ENCODE assay signal across 8 cellular contexts in genomic region chr16:81005644-81006471, GRCh38. TPM values are rescaled to one million over a fixed set of nuclear protein-coding genes. Genes with fewer than 3 reads are reported as not detected.
DNase-seq lines count a peak whose midpoint lies in the region; ATAC-seq and TF ChIP-seq lines count a peak whose summit lies in the region.

No MANE protein-coding gene starts in this region.

- peaks cover 54% of the 10 kb centered on the region for H3K36me3 Mint-ChIP-seq in activated T-helper 17 cell treated with anti-CD3 and anti-CD28 coated beads, Interleukin-2, amount 50 U/mL, for 72 hours (ENCODE audit: low read depth)

- POLR2A ChIA-PET in HCT116 (lab: Charles Lee): interaction anchor here (1.4 kb wide), 1 partner anchor 12 kb away, joined by 3 read pairs; no protein-coding TSS in a partner anchor

- H3K4me3 ChIP-seq in AG10803 (ENCODE audit: low read length) (peak overlapping the region; percentile 94), HCT116 (replicated peaks in 1 of 2; ENCODE audit: low read depth in 1 of 2, low read length in 2 of 2) (peak overlapping the region; percentile 53 to 93), iPS-11a (ENCODE audit: low read depth, low read length) (peak overlapping the region; percentile 95), skeletal muscle tissue (ENCODE audit: low read length in 3 of 3) (peak overlapping the region; percentile 80 to 96 (median 81))

- no peaks in the 10 kb centered on the region for H3K27me3 ChIP-seq in HCT116 (ENCODE audit: insufficient read depth, low read length)
- H3K27me3 ChIP-seq in skeletal muscle tissue (ENCODE audit: control insufficient read depth in 3 of 3, insufficient read depth in 3 of 3, low read length in 3 of 3): no peaks in the 10 kb centered on the region

- H3K27ac ChIP-seq in HCT116 (ENCODE audit: low read depth, low read length): peak overlapping the region; percentile 97
- H3K27ac ChIP-seq in skeletal muscle tissue (ENCODE audit: low read depth, low read length): peak overlapping the region; percentile 98

- no peak for ATAC-seq in HCT116
- ATAC-seq in activated T-helper 17 cell treated with anti-CD3 and anti-CD28 coated beads, Interleukin-2, amount 50 U/mL, for 72 hours (replicated peaks): no peak

- peak overlapping the region; percentile 83 for H3K4me2 ChIP-seq in HCT116 (ENCODE audit: low read length)

- H3K9me3 ChIP-seq in HCT116 (ENCODE audit: control insufficient read depth in 1 of 2, insufficient read depth in 1 of 2, low read depth in 1 of 2, low read length in 2 of 2) (no peaks in the 10 kb centered on the region), skeletal muscle tissue (ENCODE audit: control insufficient read depth in 3 of 3, low read length in 3 of 3) (no peaks in the 10 kb centered on the region)

- H3K4me1 Mint-ChIP-seq in activated T-helper 17 cell treated with anti-CD3 and anti-CD28 coated beads, Interleukin-2, amount 50 U/mL, for 72 hours: peaks cover 30% of the 10 kb centered on the region

- peaks cover 94% of the 10 kb centered on the region for H3K79me2 ChIP-seq in HCT116 (ENCODE audit: insufficient read depth, low read length)

- no peak; the same call in 1 of the 2 replicates for TF ChIP-seq CTCF in AG10803 (conservative IDR thresholded peaks at IDR 0.05; ENCODE audit: low read length)
- TF ChIP-seq CTCF in HCT116 (IDR thresholded peaks at IDR 0.05 in 2 of 3, conservative IDR thresholded peaks at IDR 0.05 in 1 of 3; ENCODE audit: borderline replicate concordance in 1 of 3, insufficient read depth in 1 of 3, low read depth in 2 of 3, low read length in 2 of 3): no peak

- H3K36me3 ChIP-seq in HCT116 (ENCODE audit: control insufficient read depth in 1 of 2, insufficient read depth in 2 of 2, low read length in 2 of 2): no peaks in the 10 kb centered on the region; a peak in 1 of 4 replicates
- no peaks in the 10 kb centered on the region for H3K36me3 ChIP-seq in skeletal muscle tissue (ENCODE audit: control insufficient read depth in 3 of 3, insufficient read depth in 3 of 3, low read length in 3 of 3)

- DNase-seq in AG10803 (ENCODE audit: low read depth): no peak
- DNase-seq in HCT116 (ENCODE audit: low read depth, low spot score): peak; percentile 21
- DNase-seq in SIG-M5 (lab: John Stamatoyannopoulos, UW): no peak
- no peak for DNase-seq in stimulated activated CD4-positive, alpha-beta T cell treated with anti-CD3 and anti-CD28 coated beads, Interleukin-4, amount 100 ng/mL, for 24 hours
- no peak for DNase-seq in NCI-H2196 (lab: John Stamatoyannopoulos, UW; ENCODE audit: unreplicated experiment)

- H3K27me3 Mint-ChIP-seq in activated T-helper 17 cell treated with anti-CD3 and anti-CD28 coated beads, Interleukin-2, amount 50 U/mL, for 72 hours: no peaks in the 10 kb centered on the region

- H3K4me3 Mint-ChIP-seq in activated T-helper 17 cell treated with anti-CD3 and anti-CD28 coated beads, Interleukin-2, amount 50 U/mL, for 72 hours: peak overlapping the region; percentile 87

- TF ChIP-seq RAD21 in HCT116 (IDR thresholded peaks at IDR 0.05; ENCODE audit: low read depth): no peak

- peak overlapping the region; percentile 99 for H3K27ac Mint-ChIP-seq in activated T-helper 17 cell treated with anti-CD3 and anti-CD28 coated beads, Interleukin-2, amount 50 U/mL, for 72 hours

- H2AFZ ChIP-seq in HCT116 (ENCODE audit: low read depth, low read length, poor library complexity, severe bottlenecking): no peak overlapping the region

- BruUV-seq in HCT116 (replicated peaks; lab: Mats Ljungman, UMichigan): TSS peak; percentile 51

- RAD21 ChIA-PET in HCT116 (lab: Charles Lee; ENCODE audit: low non-redundant PET in 1 of 2, low total read pairs in 2 of 2, uncharacterized antibody in 2 of 2, unreplicated experiment in 2 of 2): no interaction called here

- H3K4me1 ChIP-seq in HCT116 (ENCODE audit: control insufficient read depth in 1 of 2, insufficient read depth in 2 of 2, low read length in 2 of 2) (peaks cover 16 to 26% of the 10 kb centered on the region in 2 experiments), skeletal muscle tissue (ENCODE audit: control insufficient read depth in 3 of 3, insufficient read depth in 3 of 3, low read length in 3 of 3) (peaks cover 15 to 23% (median 21%) of the 10 kb centered on the region in 3 donors)

- TF ChIP-seq POLR2A in HCT116 (IDR thresholded peaks at IDR 0.05; ENCODE audit: borderline replicate concordance, extremely low read depth, insufficient read depth, insufficient read length): no peak

- peaks cover 22% of the 10 kb centered on the region; the same call in 1 of the 2 replicates for H4K20me1 ChIP-seq in HCT116 (ENCODE audit: insufficient read depth)

- CTCF ChIA-PET in HCT116 (lab: Charles Lee): interaction anchor here (0.9 to 1.6 kb wide), 4 partner anchors 9 to 30 kb away, joined by 3 to 6 read pairs (median 5); partner anchors contain the start of gene ATMIN

- peak overlapping the region; percentile 95 for H3K9ac ChIP-seq in HCT116 (ENCODE audit: low read length)
- peak overlapping the region; percentile 86 to 100 (median 98) for H3K9ac ChIP-seq in skeletal muscle tissue (ENCODE audit: low read depth in 1 of 3, low read length in 3 of 3)

- H3K9me3 Mint-ChIP-seq in activated T-helper 17 cell treated with anti-CD3 and anti-CD28 coated beads, Interleukin-2, amount 50 U/mL, for 72 hours: no peaks in the 10 kb centered on the region

- intact Hi-C loops in HCT116 (cut with micrococcal nuclease): loop anchor here (5.0 to 10.0 kb wide), 2 partner anchors 136 to 189 kb away; no protein-coding TSS in a partner anchor

- H3K9me2 ChIP-seq in HCT116 (ENCODE audit: insufficient read depth): no peaks in the 10 kb centered on the region

TF ChIP-seq in HCT116, 20 proteins besides CTCF, POLR2A, EP300 and RAD21:
- no peak for TF ChIP-seq ATF3 (IDR thresholded peaks at IDR 0.05)
- no peak for TF ChIP-seq ZNF274 (IDR thresholded peaks at IDR 0.05; ENCODE audit: low read depth, low read length)
- TF ChIP-seq TCF7L2 (IDR thresholded peaks at IDR 0.05; ENCODE audit: borderline replicate concordance, extremely low read depth, insufficient read depth, insufficient read length): no peak

RNA-seq across cellular contexts. Expression of gene CMC2, which starts 0.8 kb away (rescaled TPM):
- total RNA-seq in HCT116 (2021; ENCODE audit: unreplicated experiment): 119 TPM
- polyA plus RNA-seq in HCT116 (2012): 168 and 188 TPM in 2 replicates
- total RNA-seq in activated T-helper 17 cell treated with anti-CD3 and anti-CD28 coated beads, Interleukin-2, amount 50 U/mL, for 72 hours: 100 to 1,000 TPM in 1 of 2 donors, 10 to 100 TPM in 1; 78.8 to 138 TPM
- total RNA-seq in skeletal muscle tissue: 24.5 TPM

RNA-seq across cellular contexts. Expression of gene CENPN, which starts 1.2 kb away (rescaled TPM):
- total RNA-seq in HCT116 (2021; ENCODE audit: unreplicated experiment) (76.7 TPM), skeletal muscle tissue (13.0 TPM)
- 43.1 and 72.3 TPM in 2 replicates for polyA plus RNA-seq in HCT116 (2012)
- 10 to 100 TPM; 34.1 to 51.0 TPM for total RNA-seq in activated T-helper 17 cell treated with anti-CD3 and anti-CD28 coated beads, Interleukin-2, amount 50 U/mL, for 72 hours

RNA-seq across cellular contexts. Expression of gene ATMIN, which starts 29.8 kb away (rescaled TPM):
- total RNA-seq in HCT116 (2021; ENCODE audit: unreplicated experiment): 46.7 TPM
- polyA plus RNA-seq in HCT116 (2012): 18.0 and 23.2 TPM in 2 replicates
- total RNA-seq in activated T-helper 17 cell treated with anti-CD3 and anti-CD28 coated beads, Interleukin-2, amount 50 U/mL, for 72 hours: 10 to 100 TPM; 14.3 to 20.6 TPM
- total RNA-seq in skeletal muscle tissue: 19.8 TPM
